18 cellular contexts compared by ENCODE assay signal in the genomic region with DNA sequence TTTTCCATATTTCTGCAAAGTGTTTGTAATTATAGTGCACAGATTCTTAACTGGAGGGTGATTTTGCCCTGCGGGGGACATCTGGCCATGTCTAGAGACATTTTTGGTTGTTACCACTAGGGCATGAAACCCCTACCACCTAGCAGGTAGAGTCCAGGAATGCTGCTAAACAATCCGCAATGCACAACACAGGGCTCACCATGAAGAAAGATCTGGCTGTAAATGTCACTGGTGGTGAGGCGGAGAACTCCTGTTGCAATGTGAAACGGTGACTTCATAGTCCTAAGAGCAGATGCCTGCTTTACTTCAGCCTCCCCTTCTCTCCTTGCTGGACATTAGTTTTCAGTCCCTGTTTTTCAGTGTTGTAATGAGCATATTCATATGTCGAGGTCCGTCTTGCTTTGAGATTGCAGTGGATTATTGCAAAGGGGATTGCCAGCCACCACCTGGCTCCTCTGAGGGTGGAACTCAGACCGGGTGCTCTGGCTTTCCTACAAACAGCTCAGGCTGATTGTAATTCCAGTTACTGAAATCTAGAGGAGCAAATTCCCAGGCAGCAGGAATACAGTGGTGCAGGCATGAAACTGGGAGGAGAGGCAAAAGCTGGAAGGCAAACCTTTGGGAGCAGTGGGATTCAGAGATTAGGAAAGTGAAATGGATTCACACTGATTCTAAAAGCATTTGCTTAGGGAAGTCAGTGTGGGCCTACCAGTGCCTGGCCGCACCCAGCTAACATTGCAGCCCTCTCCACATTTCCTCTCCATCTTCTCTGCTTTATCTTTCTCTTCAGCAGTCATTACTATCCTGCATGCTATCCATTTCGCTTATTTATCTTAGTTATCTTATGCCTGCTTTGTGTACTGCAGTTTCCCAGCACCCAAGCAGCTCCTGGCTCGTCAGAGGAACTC.
DNase-seq lines count a peak whose midpoint lies in the region; ATAC-seq and TF ChIP-seq lines count a peak whose summit lies in the region.
"Had no signal": no experiment of that assay in that cellular context is flagged by ENCODE, and none has a peak within 500 bp of the region (broad histone marks: within the 10 kb centered on the region; RNA-seq: fewer than 3 reads in every experiment).

No MANE protein-coding gene starts in this region.

- no peak overlapping the region for H3K27ac Mint-ChIP-seq in WTC11
- H3K27ac Mint-ChIP-seq: activated CD4-positive, alpha-beta T cell treated with anti-CD3 and anti-CD28 coated beads, Interleukin-2, amount 10 ng/mL, durations not matched to agents 7 days and 5 days; HFFc6 had no signal

- POLR2A ChIA-PET in WTC11 (lab: Charles Lee) = no interaction called here

- CTCF ChIA-PET in WTC11 (lab: Charles Lee) = interaction anchor here (0.9 to 2.2 kb wide), 5 partner anchors 27 to 227 kb away, joined by 3 to 16 read pairs (median 5); no protein-coding TSS in a partner anchor

- H3K4me3 Mint-ChIP-seq in WTC11 = no peak overlapping the region
- H3K4me3 Mint-ChIP-seq: activated CD4-positive, alpha-beta T cell treated with anti-CD3 and anti-CD28 coated beads, Interleukin-2, amount 10 ng/mL, durations not matched to agents 7 days and 5 days; HFFc6 had no signal

- no peaks in the 10 kb centered on the region for H3K36me3 Mint-ChIP-seq in WTC11

- intact Hi-C loops in left ventricle myocardium superior (cut with micrococcal nuclease) = no loop called here

- TF ChIP-seq CTCF in WTC11 (IDR thresholded peaks at IDR 0.05) = no peak

- ATAC-seq in WTC11 (peak; percentile 58), left ventricle myocardium superior (peak; percentile 62), GM19467 (IDR thresholded peaks at IDR 0.05; ENCODE audit: unreplicated experiment) (no peak), GM18861 (IDR thresholded peaks at IDR 0.05; ENCODE audit: unreplicated experiment) (no peak)

- peaks cover 13% of the 10 kb centered on the region for H3K4me1 Mint-ChIP-seq in WTC11
- H3K4me1 Mint-ChIP-seq: activated CD4-positive, alpha-beta T cell treated with anti-CD3 and anti-CD28 coated beads, Interleukin-2, amount 10 ng/mL, durations not matched to agents 7 days and 5 days had no signal

- peaks cover 5% of the 10 kb centered on the region; the same call in 1 of the 2 replicates for H3K9me3 Mint-ChIP-seq in WTC11
- H3K9me3 Mint-ChIP-seq: activated CD4-positive, alpha-beta T cell treated with anti-CD3 and anti-CD28 coated beads, Interleukin-2, amount 10 ng/mL, durations not matched to agents 7 days and 5 days had no signal

- H3K27me3 Mint-ChIP-seq in WTC11 (ENCODE audit: low read depth) = peaks cover 5% of the 10 kb centered on the region

- DNase-seq in NCI-H524 (lab: John Stamatoyannopoulos, UW) (peak; percentile 42 to 77), NCI-H524 treated with DMSO at 0.1 percent for 48 hours (lab: John Stamatoyannopoulos, UW) (no peak), WTC11 (ENCODE audit: low spot score) (no peak), left ventricle myocardium superior (peak; percentile 36), retina (peak; percentile 26), HCEC 1CT (no peak)
- DNase-seq: activated CD4-positive, alpha-beta T cell treated with anti-CD3 and anti-CD28 coated beads, Interleukin-2, amount 10 ng/mL, durations not matched to agents 7 days and 5 days; activated naive CD4-positive, alpha-beta T cell treated with Interleukin-2 at 50 U/mL for 16 hours; activated T-cell treated with anti-CD3 and anti-CD28 coated beads, Interleukin-2, amount 50 U/mL, for 48 hours; DND-41; HFFc6; IMR-90; lower lobe of right lung; NCI-H1105; NCI-H2029 treated with DMSO at 0.1 percent for 48 hours; stimulated activated CD4-positive, alpha-beta T cell treated with anti-CD3 and anti-CD28 coated beads, Interleukin-2, amount 100 ng/mL, for 24 hours had no signal

TF ChIP-seq in WTC11, 78 proteins besides CTCF, POLR2A, EP300 and RAD21 (continues in another document):
- TF ChIP-seq GRHL2 (CRISPR knock-in tag; IDR thresholded peaks at IDR 0.05; ENCODE audit: insufficient replicate concordance, severe bottlenecking) (no peak), SP1 (CRISPR knock-in tag; conservative IDR thresholded peaks at IDR 0.05) (no peak), SMAD4 (CRISPR knock-in tag; IDR thresholded peaks at IDR 0.05) (no peak), NR2C2 (CRISPR knock-in tag; IDR thresholded peaks at IDR 0.05) (no peak), TCF7 (CRISPR knock-in tag; IDR thresholded peaks at IDR 0.05; ENCODE audit: low read depth) (no peak), CREM (CRISPR knock-in tag; IDR thresholded peaks at IDR 0.05) (no peak), NFATC4 (CRISPR knock-in tag; IDR thresholded peaks at IDR 0.05) (no peak), ETV6 (CRISPR knock-in tag; IDR thresholded peaks at IDR 0.05) (no peak), OVOL2 (CRISPR knock-in tag; IDR thresholded peaks at IDR 0.05; ENCODE audit: borderline replicate concordance) (no peak), EMX1 (CRISPR knock-in tag; IDR thresholded peaks at IDR 0.05) (no peak), ZNF219 (CRISPR knock-in tag; IDR thresholded peaks at IDR 0.05; ENCODE audit: borderline replicate concordance) (no peak)
- TF ChIP-seq, protein P1, sequence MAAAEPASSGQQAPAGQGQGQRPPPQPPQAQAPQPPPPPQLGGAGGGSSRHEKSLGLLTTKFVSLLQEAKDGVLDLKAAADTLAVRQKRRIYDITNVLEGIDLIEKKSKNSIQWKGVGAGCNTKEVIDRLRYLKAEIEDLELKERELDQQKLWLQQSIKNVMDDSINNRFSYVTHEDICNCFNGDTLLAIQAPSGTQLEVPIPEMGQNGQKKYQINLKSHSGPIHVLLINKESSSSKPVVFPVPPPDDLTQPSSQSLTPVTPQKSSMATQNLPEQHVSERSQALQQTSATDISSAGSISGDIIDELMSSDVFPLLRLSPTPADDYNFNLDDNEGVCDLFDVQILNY (CRISPR knock-in tag; IDR thresholded peaks at IDR 0.05) = no peak
- TF ChIP-seq, protein P2, sequence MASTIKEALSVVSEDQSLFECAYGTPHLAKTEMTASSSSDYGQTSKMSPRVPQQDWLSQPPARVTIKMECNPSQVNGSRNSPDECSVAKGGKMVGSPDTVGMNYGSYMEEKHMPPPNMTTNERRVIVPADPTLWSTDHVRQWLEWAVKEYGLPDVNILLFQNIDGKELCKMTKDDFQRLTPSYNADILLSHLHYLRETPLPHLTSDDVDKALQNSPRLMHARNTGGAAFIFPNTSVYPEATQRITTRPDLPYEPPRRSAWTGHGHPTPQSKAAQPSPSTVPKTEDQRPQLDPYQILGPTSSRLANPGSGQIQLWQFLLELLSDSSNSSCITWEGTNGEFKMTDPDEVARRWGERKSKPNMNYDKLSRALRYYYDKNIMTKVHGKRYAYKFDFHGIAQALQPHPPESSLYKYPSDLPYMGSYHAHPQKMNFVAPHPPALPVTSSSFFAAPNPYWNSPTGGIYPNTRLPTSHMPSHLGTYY (CRISPR knock-in tag; IDR thresholded peaks at IDR 0.05) = no peak
- TF ChIP-seq, protein P3, sequence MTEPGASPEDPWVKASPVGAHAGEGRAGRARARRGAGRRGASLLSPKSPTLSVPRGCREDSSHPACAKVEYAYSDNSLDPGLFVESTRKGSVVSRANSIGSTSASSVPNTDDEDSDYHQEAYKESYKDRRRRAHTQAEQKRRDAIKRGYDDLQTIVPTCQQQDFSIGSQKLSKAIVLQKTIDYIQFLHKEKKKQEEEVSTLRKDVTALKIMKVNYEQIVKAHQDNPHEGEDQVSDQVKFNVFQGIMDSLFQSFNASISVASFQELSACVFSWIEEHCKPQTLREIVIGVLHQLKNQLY (CRISPR knock-in tag; IDR thresholded peaks at IDR 0.05) = no peak
- TF ChIP-seq, protein P4, sequence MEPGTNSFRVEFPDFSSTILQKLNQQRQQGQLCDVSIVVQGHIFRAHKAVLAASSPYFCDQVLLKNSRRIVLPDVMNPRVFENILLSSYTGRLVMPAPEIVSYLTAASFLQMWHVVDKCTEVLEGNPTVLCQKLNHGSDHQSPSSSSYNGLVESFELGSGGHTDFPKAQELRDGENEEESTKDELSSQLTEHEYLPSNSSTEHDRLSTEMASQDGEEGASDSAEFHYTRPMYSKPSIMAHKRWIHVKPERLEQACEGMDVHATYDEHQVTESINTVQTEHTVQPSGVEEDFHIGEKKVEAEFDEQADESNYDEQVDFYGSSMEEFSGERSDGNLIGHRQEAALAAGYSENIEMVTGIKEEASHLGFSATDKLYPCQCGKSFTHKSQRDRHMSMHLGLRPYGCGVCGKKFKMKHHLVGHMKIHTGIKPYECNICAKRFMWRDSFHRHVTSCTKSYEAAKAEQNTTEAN (CRISPR knock-in tag; IDR thresholded peaks at IDR 0.05) = no peak
- TF ChIP-seq, protein P5, sequence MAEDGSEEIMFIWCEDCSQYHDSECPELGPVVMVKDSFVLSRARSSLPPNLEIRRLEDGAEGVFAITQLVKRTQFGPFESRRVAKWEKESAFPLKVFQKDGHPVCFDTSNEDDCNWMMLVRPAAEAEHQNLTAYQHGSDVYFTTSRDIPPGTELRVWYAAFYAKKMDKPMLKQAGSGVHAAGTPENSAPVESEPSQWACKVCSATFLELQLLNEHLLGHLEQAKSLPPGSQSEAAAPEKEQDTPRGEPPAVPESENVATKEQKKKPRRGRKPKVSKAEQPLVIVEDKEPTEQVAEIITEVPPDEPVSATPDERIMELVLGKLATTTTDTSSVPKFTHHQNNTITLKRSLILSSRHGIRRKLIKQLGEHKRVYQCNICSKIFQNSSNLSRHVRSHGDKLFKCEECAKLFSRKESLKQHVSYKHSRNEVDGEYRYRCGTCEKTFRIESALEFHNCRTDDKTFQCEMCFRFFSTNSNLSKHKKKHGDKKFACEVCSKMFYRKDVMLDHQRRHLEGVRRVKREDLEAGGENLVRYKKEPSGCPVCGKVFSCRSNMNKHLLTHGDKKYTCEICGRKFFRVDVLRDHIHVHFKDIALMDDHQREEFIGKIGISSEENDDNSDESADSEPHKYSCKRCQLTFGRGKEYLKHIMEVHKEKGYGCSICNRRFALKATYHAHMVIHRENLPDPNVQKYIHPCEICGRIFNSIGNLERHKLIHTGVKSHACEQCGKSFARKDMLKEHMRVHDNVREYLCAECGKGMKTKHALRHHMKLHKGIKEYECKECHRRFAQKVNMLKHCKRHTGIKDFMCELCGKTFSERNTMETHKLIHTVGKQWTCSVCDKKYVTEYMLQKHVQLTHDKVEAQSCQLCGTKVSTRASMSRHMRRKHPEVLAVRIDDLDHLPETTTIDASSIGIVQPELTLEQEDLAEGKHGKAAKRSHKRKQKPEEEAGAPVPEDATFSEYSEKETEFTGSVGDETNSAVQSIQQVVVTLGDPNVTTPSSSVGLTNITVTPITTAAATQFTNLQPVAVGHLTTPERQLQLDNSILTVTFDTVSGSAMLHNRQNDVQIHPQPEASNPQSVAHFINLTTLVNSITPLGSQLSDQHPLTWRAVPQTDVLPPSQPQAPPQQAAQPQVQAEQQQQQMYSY (CRISPR knock-in tag; IDR thresholded peaks at IDR 0.05) = no peak

Comparison
In these comparisons a context has a peak if more than half of its experiments do, and no peak if none do; other contexts are left out.
1. DNase-seq: peak in NCI-H524 (2 of 2), left ventricle myocardium superior (single experiment) and retina (single experiment); none in NCI-H524 treated with DMSO at 0.1 percent for 48 hours (single experiment), WTC11 (single experiment) and HCEC 1CT (single experiment).
2. ATAC-seq: peak in WTC11 (single experiment) and left ventricle myocardium superior (single experiment); none in GM19467 (single experiment) and GM18861 (single experiment).